In genomic region chr10:4234661-4235060, GRCh38 we compare ENCODE assay signal across 9 cellular contexts.
DNase-seq lines count a peak whose midpoint lies in the region; ATAC-seq and TF ChIP-seq lines count a peak whose summit lies in the region.
"Had no signal": no experiment of that assay in that cellular context is flagged by ENCODE, and none has a peak within 500 bp of the region (broad histone marks: within the 10 kb centered on the region; RNA-seq: fewer than 3 reads in every experiment).

No MANE protein-coding gene starts in this region.

- TF ChIP-seq CTCF in HL-60 (IDR thresholded peaks at IDR 0.05; ENCODE audit: insufficient read depth, low read length) (peak; percentile 9), smooth muscle cell (IDR thresholded peaks at IDR 0.05; ENCODE audit: borderline replicate concordance, insufficient read depth, poor library complexity, severe bottlenecking) (no peak)

- H3K27ac ChIP-seq in HL-60 (replicated peaks) = peak overlapping the region; percentile 33; the same call in 1 of the 2 replicates
- no peak overlapping the region for H3K27ac ChIP-seq in smooth muscle cell (ENCODE audit: low read depth)
- H3K27ac ChIP-seq: parathyroid adenoma had no signal

- ATAC-seq in GM19455 (IDR thresholded peaks at IDR 0.05; ENCODE audit: unreplicated experiment) = no peak

- no peaks in the 10 kb centered on the region for H3K79me2 ChIP-seq in smooth muscle cell (ENCODE audit: low read depth)
- H3K79me2 ChIP-seq: parathyroid adenoma had no signal

- H3K9ac ChIP-seq in smooth muscle cell (ENCODE audit: low read depth) = no peak overlapping the region
- H3K9ac ChIP-seq: parathyroid adenoma had no signal

- DNase-seq in HL-60 (ENCODE audit: low read depth in 1 of 2, low spot score in 1 of 2) (peak; percentile 77), RKO (ENCODE audit: low spot score) (peak; percentile 31), GDM1 (lab: John Stamatoyannopoulos, UW) (no peak), smooth muscle cell (lab: John Stamatoyannopoulos, UW; ENCODE audit: unreplicated experiment) (no peak)
- peak; percentile 55 for DNase-seq in activated gamma-delta T cell treated with anti-CD3 and anti-CD28 coated beads, Interleukin-2, amount 50 U/mL, for 16 hours (ENCODE audit: low read depth)
- peak; percentile 11 for DNase-seq in stimulated activated CD8-positive, alpha-beta memory T cell treated with anti-CD3 and anti-CD28 coated beads, Interleukin-12 subunit alpha, Interleukin-12 subunit beta, amount 100 ng/mL, for 24 hours (ENCODE audit: extremely low read depth)
- DNase-seq: islet precursor cell had no signal

- no peaks in the 10 kb centered on the region for H4K20me1 ChIP-seq in smooth muscle cell (ENCODE audit: low read depth)

- H3K36me3 ChIP-seq in smooth muscle cell (ENCODE audit: low read depth) = no peaks in the 10 kb centered on the region

- H3K4me3 ChIP-seq in HL-60 (replicated peaks; ENCODE audit: insufficient read depth, low read length) (no peak overlapping the region), smooth muscle cell (no peak overlapping the region)

- H3F3A ChIP-seq in smooth muscle cell (ENCODE audit: low read depth) = peaks cover 29% of the 10 kb centered on the region

- H3K27me3 ChIP-seq in HL-60 (ENCODE audit: insufficient read depth, poor library complexity, severe bottlenecking) (no peaks in the 10 kb centered on the region), smooth muscle cell (ENCODE audit: low read depth) (no peaks in the 10 kb centered on the region)

- no peak overlapping the region for H2AFZ ChIP-seq in smooth muscle cell (ENCODE audit: low read depth)
- H2AFZ ChIP-seq: parathyroid adenoma had no signal

- WGBS in smooth muscle cell (ENCODE audit: low lambda C conversion rate) = 48% methylated on average over 8 of the region's 8 CpGs

- H3K9me3 ChIP-seq in smooth muscle cell (replicated peaks; ENCODE audit: low read depth) = no peaks in the 10 kb centered on the region

- no peak overlapping the region for H3K4me2 ChIP-seq in smooth muscle cell

- H3K4me1 ChIP-seq in smooth muscle cell (ENCODE audit: low read depth) = no peaks in the 10 kb centered on the region
- H3K4me1 ChIP-seq: parathyroid adenoma had no signal

Comparison
In these comparisons a context has a peak if more than half of its experiments do, and no peak if none do; other contexts are left out.
1. DNase-seq: peak in HL-60 (2 of 2), RKO (single experiment), activated gamma-delta T cell treated with anti-CD3 and anti-CD28 coated beads, Interleukin-2, amount 50 U/mL, for 16 hours (single experiment) and stimulated activated CD8-positive, alpha-beta memory T cell treated with anti-CD3 and anti-CD28 coated beads, Interleukin-12 subunit alpha, Interleukin-12 subunit beta, amount 100 ng/mL, for 24 hours (single experiment); none in GDM1 (single experiment) and smooth muscle cell (single experiment).